1 cellular context compared by ENCODE assay signal in the genomic region with DNA sequence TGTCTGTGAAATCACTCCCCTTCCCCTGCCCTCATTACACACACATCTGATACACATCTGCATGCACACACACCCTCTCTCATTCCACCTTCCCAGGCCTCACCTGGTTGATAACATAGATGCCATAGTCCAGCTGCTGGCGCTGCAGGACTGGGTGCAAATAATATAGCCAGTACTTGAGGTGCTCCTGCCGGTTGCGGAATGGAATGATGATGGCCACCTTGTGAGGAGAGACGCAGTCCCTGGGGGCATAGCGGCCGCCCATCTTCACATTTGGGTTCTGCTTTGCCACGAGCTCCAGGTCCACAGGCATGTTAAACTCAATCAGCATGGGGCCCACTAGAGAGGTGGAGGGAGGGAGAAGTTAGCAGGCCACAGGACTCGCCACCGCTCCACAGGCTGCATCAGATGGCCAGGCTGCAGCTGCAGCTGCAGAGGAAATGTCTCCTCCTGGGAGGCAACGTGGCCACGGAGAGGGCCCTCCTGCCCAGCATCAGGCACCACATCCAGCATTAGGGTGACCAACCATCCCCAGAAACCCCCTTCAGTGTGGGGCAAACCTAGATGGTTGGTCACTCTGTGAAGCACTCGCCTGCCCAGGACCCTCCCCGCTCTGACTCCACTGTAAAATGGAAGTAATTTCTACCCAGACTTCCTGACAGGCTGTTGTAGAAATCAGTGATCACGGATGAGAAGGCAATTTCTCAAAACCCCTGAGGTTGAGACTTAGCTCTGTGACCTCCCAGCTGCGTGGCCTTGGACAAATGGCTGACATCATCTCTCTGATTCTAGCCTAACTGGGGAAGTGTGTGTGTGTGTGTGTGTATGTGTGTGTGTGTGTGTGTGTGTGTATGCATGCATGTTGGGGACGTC.
TF ChIP-seq lines count a peak whose summit lies in the region.

No MANE protein-coding gene starts in this region.

TF ChIP-seq in IMR-90, 13 proteins besides CTCF, POLR2A, EP300 and RAD21:
- no peak for TF ChIP-seq RCOR1 (IDR thresholded peaks at IDR 0.05; ENCODE audit: insufficient replicate concordance, low read length)
- TF ChIP-seq, protein P1, sequence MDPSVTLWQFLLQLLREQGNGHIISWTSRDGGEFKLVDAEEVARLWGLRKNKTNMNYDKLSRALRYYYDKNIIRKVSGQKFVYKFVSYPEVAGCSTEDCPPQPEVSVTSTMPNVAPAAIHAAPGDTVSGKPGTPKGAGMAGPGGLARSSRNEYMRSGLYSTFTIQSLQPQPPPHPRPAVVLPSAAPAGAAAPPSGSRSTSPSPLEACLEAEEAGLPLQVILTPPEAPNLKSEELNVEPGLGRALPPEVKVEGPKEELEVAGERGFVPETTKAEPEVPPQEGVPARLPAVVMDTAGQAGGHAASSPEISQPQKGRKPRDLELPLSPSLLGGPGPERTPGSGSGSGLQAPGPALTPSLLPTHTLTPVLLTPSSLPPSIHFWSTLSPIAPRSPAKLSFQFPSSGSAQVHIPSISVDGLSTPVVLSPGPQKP (IDR thresholded peaks at IDR 0.05; ENCODE audit: borderline replicate concordance, low read depth, low read length), result no peak
- TF ChIP-seq MXI1 (IDR thresholded peaks at IDR 0.05; ENCODE audit: borderline replicate concordance, low read depth, low read length), result no peak
- TF ChIP-seq CEBPB (IDR thresholded peaks at IDR 0.05; ENCODE audit: low read depth, low read length), result no peak
